Comparison of ENCODE assay signal across 26 cellular contexts in genomic region chr7:137390076-137390475, GRCh38. TPM values are rescaled to one million over a fixed set of nuclear protein-coding genes. Genes with fewer than 3 reads are reported as not detected.
DNase-seq lines count a peak whose midpoint lies in the region; ATAC-seq and TF ChIP-seq lines count a peak whose summit lies in the region.
"Had no signal": no experiment of that assay in that cellular context is flagged by ENCODE, and none has a peak within 500 bp of the region (broad histone marks: within the 10 kb centered on the region; RNA-seq: fewer than 3 reads in every experiment).

No MANE protein-coding gene starts in this region.

- H3K4me3 Mint-ChIP-seq in WTC11, result no peak overlapping the region
- H3K4me3 Mint-ChIP-seq: activated naive CD8-positive, alpha-beta T cell treated with anti-CD3 and anti-CD28 coated beads, Interleukin-2, amount 50 U/mL, for 24 hours; CD8-positive, alpha-beta T cell; H9; naive thymus-derived CD4-positive, alpha-beta T cell; stimulated activated naive CD8-positive, alpha-beta T cell treated with anti-CD3 and anti-CD28 coated beads, Interleukin-15, amount 100 ng/mL, for 72 hours had no signal

- no peak overlapping the region for H3K27ac Mint-ChIP-seq in WTC11
- H3K27ac Mint-ChIP-seq: activated naive CD8-positive, alpha-beta T cell treated with anti-CD3 and anti-CD28 coated beads, Interleukin-2, amount 50 U/mL, for 24 hours; CD8-positive, alpha-beta T cell; H9; naive thymus-derived CD4-positive, alpha-beta T cell; stimulated activated naive CD8-positive, alpha-beta T cell treated with anti-CD3 and anti-CD28 coated beads, Interleukin-15, amount 100 ng/mL, for 72 hours had no signal

- H3K9me3 Mint-ChIP-seq in WTC11, result no peaks in the 10 kb centered on the region; the same call in 1 of the 2 replicates
- H3K9me3 Mint-ChIP-seq: H9 had no signal

- peaks cover 30% of the 10 kb centered on the region for H3K4me1 Mint-ChIP-seq in WTC11
- H3K4me1 Mint-ChIP-seq: activated naive CD8-positive, alpha-beta T cell treated with anti-CD3 and anti-CD28 coated beads, Interleukin-2, amount 50 U/mL, for 24 hours; naive thymus-derived CD4-positive, alpha-beta T cell; stimulated activated naive CD8-positive, alpha-beta T cell treated with anti-CD3 and anti-CD28 coated beads, Interleukin-15, amount 100 ng/mL, for 72 hours had no signal

- POLR2A ChIA-PET in WTC11 (lab: Charles Lee), result no interaction called here

- H3K27ac ChIP-seq in cardiac muscle cell, result peak overlapping the region; percentile 8
- H3K27ac ChIP-seq: epithelial cell of prostate, heart right ventricle, psoas muscle, tibial nerve had no signal

- H3K27me3 Mint-ChIP-seq in WTC11 (ENCODE audit: low read depth), result peaks cover 10% of the 10 kb centered on the region
- H3K27me3 Mint-ChIP-seq: activated naive CD8-positive, alpha-beta T cell treated with anti-CD3 and anti-CD28 coated beads, Interleukin-2, amount 50 U/mL, for 24 hours; naive thymus-derived CD4-positive, alpha-beta T cell; stimulated activated naive CD8-positive, alpha-beta T cell treated with anti-CD3 and anti-CD28 coated beads, Interleukin-15, amount 100 ng/mL, for 72 hours had no signal

- no peak overlapping the region for H3K4me3 ChIP-seq in cardiac muscle cell
- H3K4me3 ChIP-seq: heart right ventricle, psoas muscle, tibial nerve had no signal

- no peak for DNase-seq in cardiac muscle cell (ENCODE audit: low read depth in 1 of 2, low spot score in 1 of 2)
- DNase-seq in cardiac septum (ENCODE audit: low spot score), result no peak
- DNase-seq in NCI-H2107 treated with DMSO at 0.1 percent for 48 hours (lab: John Stamatoyannopoulos, UW; ENCODE audit: unreplicated experiment), result peak; percentile 67
- no peak for DNase-seq in WTC11 (ENCODE audit: low spot score)
- no peak for DNase-seq in HK-2 (ENCODE audit: unreplicated experiment)
- no peak for DNase-seq in activated CD4-positive, CD25-positive, alpha-beta regulatory T cell treated with anti-CD3 and anti-CD28 coated beads, Interleukin-2, amount 50 U/mL, for 72 hours
- DNase-seq: activated CD8-positive, alpha-beta memory T cell treated with anti-CD3 and anti-CD28 coated beads for 24 hours; activated gamma-delta T cell treated with Interleukin-2 at 50 U/mL for 16 hours; activated naive CD8-positive, alpha-beta T cell treated with anti-CD3 and anti-CD28 coated beads, Interleukin-2, amount 50 U/mL, for 24 hours; activated T-cell treated with anti-CD3 and anti-CD28 coated beads, Interleukin-2, amount 50 U/mL, for 1 hour; CD8-positive, alpha-beta T cell; H9; heart right ventricle; left colon; naive thymus-derived CD4-positive, alpha-beta T cell; NCI-H1436; NCI-H226; nucleus accumbens; psoas muscle; RPMI8226; stimulated activated naive CD8-positive, alpha-beta T cell treated with anti-CD3 and anti-CD28 coated beads, Interleukin-15, amount 100 ng/mL, for 72 hours had no signal

- no peaks in the 10 kb centered on the region for H3K36me3 Mint-ChIP-seq in WTC11
- H3K36me3 Mint-ChIP-seq: CD8-positive, alpha-beta T cell; naive thymus-derived CD4-positive, alpha-beta T cell had no signal

- no peaks in the 10 kb centered on the region for H3K4me1 ChIP-seq in cardiac muscle cell (ENCODE audit: low read depth)
- H3K4me1 ChIP-seq: psoas muscle, tibial nerve had no signal

- H3K36me3 ChIP-seq in cardiac muscle cell, result peaks cover 3% of the 10 kb centered on the region
- H3K36me3 ChIP-seq: heart right ventricle, tibial nerve had no signal

- no peaks in the 10 kb centered on the region for H3K27me3 ChIP-seq in cardiac muscle cell
- H3K27me3 ChIP-seq: heart right ventricle, tibial nerve had no signal

- ATAC-seq in WTC11 (peak; percentile 24; the same call in 1 of the 2 replicates), SK-N-SH treated with all-trans-retinoic acid at 6 μM for 48 hours (no peak), HG03045 (IDR thresholded peaks at IDR 0.05; ENCODE audit: unreplicated experiment) (no peak)
- ATAC-seq: activated naive CD8-positive, alpha-beta T cell treated with anti-CD3 and anti-CD28 coated beads, Interleukin-2, amount 50 U/mL, for 24 hours; CD8-positive, alpha-beta T cell; heart right ventricle; left colon; naive thymus-derived CD4-positive, alpha-beta T cell; psoas muscle; stimulated activated naive CD8-positive, alpha-beta T cell treated with anti-CD3 and anti-CD28 coated beads, Interleukin-15, amount 100 ng/mL, for 72 hours had no signal

- H3K9me3 ChIP-seq in cardiac muscle cell (ENCODE audit: low read depth), result no peaks in the 10 kb centered on the region
- H3K9me3 ChIP-seq: heart right ventricle, psoas muscle, tibial nerve had no signal

- no peak for TF ChIP-seq CTCF in cardiac muscle cell (IDR thresholded peaks at IDR 0.05; ENCODE audit: low read depth, low read length)
- no peak for TF ChIP-seq CTCF in WTC11 (IDR thresholded peaks at IDR 0.05)

- CTCF ChIA-PET in WTC11 (lab: Charles Lee), result no interaction called here

- intact Hi-C loops in cardiac septum (cut with DNase I), result no loop called here

TF ChIP-seq in WTC11, 78 proteins besides CTCF, POLR2A, EP300 and RAD21:
- no peak for TF ChIP-seq SMAD4 (CRISPR knock-in tag; IDR thresholded peaks at IDR 0.05)
- no peak for TF ChIP-seq CREB1 (CRISPR knock-in tag; IDR thresholded peaks at IDR 0.05)
- no peak for TF ChIP-seq GRHL2 (CRISPR knock-in tag; IDR thresholded peaks at IDR 0.05; ENCODE audit: insufficient replicate concordance, severe bottlenecking)

TF ChIP-seq in SK-N-SH treated with all-trans-retinoic acid at 6 μM for 48 hours, 23 proteins besides CTCF, POLR2A, EP300 and RAD21:
- no peak for TF ChIP-seq POU6F1 (CRISPR knock-in tag; IDR thresholded peaks at IDR 0.05; ENCODE audit: borderline replicate concordance, low read depth)
- TF ChIP-seq RARB (CRISPR knock-in tag; IDR thresholded peaks at IDR 0.05), result no peak
- TF ChIP-seq PATZ1 (CRISPR knock-in tag; IDR thresholded peaks at IDR 0.05; ENCODE audit: borderline replicate concordance), result no peak
- TF ChIP-seq TCF4 (CRISPR knock-in tag; IDR thresholded peaks at IDR 0.05; ENCODE audit: borderline replicate concordance), result no peak
- no peak for TF ChIP-seq GLIS3 (CRISPR knock-in tag; IDR thresholded peaks at IDR 0.05)
- no peak for TF ChIP-seq CREB5 (CRISPR knock-in tag; IDR thresholded peaks at IDR 0.05; ENCODE audit: low read depth)
- no peak for TF ChIP-seq PPARA (CRISPR knock-in tag; IDR thresholded peaks at IDR 0.05; ENCODE audit: borderline replicate concordance)
TF ChIP-seq in SK-N-SH treated with all-trans-retinoic acid at 6 μM for 48 hours: peak in this region for 0.

RNA-seq across cellular contexts. Expression of gene PTN, which starts 46.5 kb away (rescaled TPM):
- total RNA-seq in cardiac muscle cell, result 82.1 and 183 TPM in 2 replicates
- polyA plus RNA-seq in cardiac muscle cell, result 68.5 and 125 TPM in 2 replicates
- 15.8 TPM for total RNA-seq in cardiac septum
- total RNA-seq in WTC11 (2021), result 13.7 to 18.9 TPM (median 14.4 TPM) in 3 replicates
- total RNA-seq: CD8-positive, alpha-beta T cell; naive thymus-derived CD4-positive, alpha-beta T cell; T-helper 1 cell treated with Interleukin-12 subunit alpha and Interleukin-12 subunit beta and Interleukin-4 antibody, amounts not matched to agents 30 ng/mL and 1 ng/mL, for 36 hours had no signal
- polyA plus RNA-seq: naive thymus-derived CD4-positive, alpha-beta T cell had no signal
